ENCODE assay signal across 9 cellular contexts in genomic region chr9:34456746-34457145, GRCh38. TPM values are rescaled to one million over a fixed set of nuclear protein-coding genes. Genes with fewer than 3 reads are reported as not detected.
A peak's percentile ranks its signal among the peaks of the same experiment; 100 is the strongest.
DNase-seq lines count a peak whose midpoint lies in the region; ATAC-seq, FAIRE-seq and TF ChIP-seq lines count a peak whose summit lies in the region.
"Had no signal": no experiment of that assay in that cellular context is flagged by ENCODE, and none has a peak within 500 bp of the region (broad histone marks: within the 10 kb centered on the region; RNA-seq: fewer than 3 reads in every experiment).

No MANE protein-coding gene starts in this region.

- H3K27ac Mint-ChIP-seq in activated T-cell treated with anti-CD3 and anti-CD28 coated beads, Interleukin-2, amount 50 U/mL, for 24 hours = no peak overlapping the region

- no peak for FAIRE-seq in D721Med (lab: Jason Lieb, UNC)

- TF ChIP-seq CTCF in astrocyte of the spinal cord (IDR thresholded peaks at IDR 0.05; ENCODE audit: low read depth, low read length) (no peak), right lobe of liver (IDR thresholded peaks at IDR 0.05) (no peak), thoracic aorta (IDR thresholded peaks at IDR 0.05) (no peak), D721Med (IDR thresholded peaks at IDR 0.05; ENCODE audit: insufficient read depth, missing control alignments) (no peak)

- peak overlapping the region; percentile 89 for H3K4me3 Mint-ChIP-seq in activated T-cell treated with anti-CD3 and anti-CD28 coated beads, Interleukin-2, amount 50 U/mL, for 24 hours

- H3K9me3 ChIP-seq in right lobe of liver (no peaks in the 10 kb centered on the region), thoracic aorta (no peaks in the 10 kb centered on the region)

- ATAC-seq in right lobe of liver (no peak), thoracic aorta (ENCODE audit: insufficient number of reproducible peaks, low FRiP score, low read depth) (no peak), sciatic nerve (no peak), GM19397 (IDR thresholded peaks at IDR 0.05; ENCODE audit: unreplicated experiment) (no peak)

- no peaks in the 10 kb centered on the region for H3K9me3 Mint-ChIP-seq in activated T-cell treated with anti-CD3 and anti-CD28 coated beads, Interleukin-2, amount 50 U/mL, for 24 hours

- H3K4me1 Mint-ChIP-seq in activated T-cell treated with anti-CD3 and anti-CD28 coated beads, Interleukin-2, amount 50 U/mL, for 24 hours (ENCODE audit: low read depth) = peaks cover 49% of the 10 kb centered on the region

- H3K4me3 ChIP-seq in astrocyte of the spinal cord (ENCODE audit: low read depth, low read length) (peak overlapping the region; percentile 85), right lobe of liver (peak overlapping the region; percentile 59 to 82 (median 66)), thoracic aorta (peak overlapping the region; percentile 81)

- H3K36me3 ChIP-seq in right lobe of liver (no peaks in the 10 kb centered on the region), thoracic aorta (no peaks in the 10 kb centered on the region)

- peak overlapping the region in 2 of 3 donors; percentile 60 to 70 for H3K27ac ChIP-seq in right lobe of liver
- H3K27ac ChIP-seq in thoracic aorta = peak overlapping the region; percentile 30 to 60

- DNase-seq in activated T-cell treated with anti-CD3 and anti-CD28 coated beads, Interleukin-2, amount 50 U/mL, for 24 hours = no peak
- no peak for DNase-seq in activated T-cell treated with anti-CD3 and anti-CD28 coated beads, Interleukin-2, amount 50 U/mL, for 48 hours
- no peak for DNase-seq in astrocyte of the spinal cord (ENCODE audit: low read depth, low spot score)
- no peak for DNase-seq in right lobe of liver
- no peak for DNase-seq in thoracic aorta (ENCODE audit: low spot score)
- no peak for DNase-seq in sciatic nerve (ENCODE audit: low spot score)
- no peak for DNase-seq in D721Med (ENCODE audit: insufficient read length, low spot score)
- DNase-seq: RPMI8226 had no signal

- intact Hi-C loops in right lobe of liver (cut with DNase I) (no loop called here), sciatic nerve (cut with DNase I) (no loop called here)

- peaks cover 0 to 19% (median 6%) of the 10 kb centered on the region in 4 donors for H3K4me1 ChIP-seq in right lobe of liver
- peaks cover 10 to 22% of the 10 kb centered on the region in 2 donors for H3K4me1 ChIP-seq in thoracic aorta (ENCODE audit: control insufficient read depth in 1 of 2, low read depth in 2 of 2)

- peaks cover 8% of the 10 kb centered on the region for H3K27me3 Mint-ChIP-seq in activated T-cell treated with anti-CD3 and anti-CD28 coated beads, Interleukin-2, amount 50 U/mL, for 24 hours

- H3K27me3 ChIP-seq in right lobe of liver (no peaks in the 10 kb centered on the region), thoracic aorta (replicated peaks; ENCODE audit: insufficient read depth) (no peaks in the 10 kb centered on the region)

- peaks cover 2% of the 10 kb centered on the region for H3K36me3 Mint-ChIP-seq in activated T-cell treated with anti-CD3 and anti-CD28 coated beads, Interleukin-2, amount 50 U/mL, for 24 hours (ENCODE audit: low read depth)

- in situ Hi-C loops in astrocyte of the spinal cord (cut with HindIII; ENCODE audit: low sequenced_read_pairs) = no loop called here

- no peak for TF ChIP-seq POLR2A in right lobe of liver (IDR thresholded peaks at IDR 0.05)

- 70% methylated on average over 2 of the region's 4 CpGs for WGBS in right lobe of liver (ENCODE audit: insufficient coverage, low coverage, low lambda C conversion rate, missing lambda C conversion rate)

RNA-seq across cellular contexts. Expression of gene FAM219A, which starts 1.6 kb away (rescaled TPM):
- total RNA-seq in right lobe of liver (10 to 100 TPM in 1 of 6 experiments, 1 to 10 TPM in 5; 4.1 to 10.7 (median 5.3) TPM), thoracic aorta (10 to 100 TPM; 19.2 to 20.2 TPM), sciatic nerve (29.8 TPM)

RNA-seq across cellular contexts. Expression of gene DNAI1, which starts 1.9 kb away (rescaled TPM):
- total RNA-seq in right lobe of liver = not detected
- total RNA-seq in thoracic aorta = not detected
- total RNA-seq in sciatic nerve = 0.58 TPM
